ENCODE assay signal across 1 cellular context in the genomic region with DNA sequence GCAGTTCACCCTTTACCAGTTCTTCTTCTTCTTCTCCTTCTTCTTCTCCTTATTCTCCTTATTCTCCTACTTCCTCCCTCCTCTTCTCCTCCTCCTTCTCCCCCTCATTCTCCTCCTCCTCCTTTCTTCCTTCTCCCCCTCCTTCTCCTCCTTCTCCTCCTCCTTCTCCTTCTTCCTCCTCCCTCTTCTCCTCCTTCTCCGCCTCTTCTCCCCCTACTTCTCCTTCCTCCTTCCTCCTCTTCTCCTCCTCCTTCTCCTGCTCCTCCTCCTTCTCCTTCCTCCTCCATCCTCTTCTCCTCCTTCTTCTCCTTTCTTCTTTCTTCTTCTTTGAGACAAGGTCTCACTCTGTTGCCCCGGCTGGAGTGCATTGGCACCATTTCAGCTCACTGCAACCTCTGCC.
TF ChIP-seq lines count a peak whose summit lies in the region.

No MANE protein-coding gene starts in this region.

TF ChIP-seq in neural cell, 6 proteins besides CTCF, POLR2A, EP300 and RAD21 (continued from another document):
- TF ChIP-seq, protein P1, sequence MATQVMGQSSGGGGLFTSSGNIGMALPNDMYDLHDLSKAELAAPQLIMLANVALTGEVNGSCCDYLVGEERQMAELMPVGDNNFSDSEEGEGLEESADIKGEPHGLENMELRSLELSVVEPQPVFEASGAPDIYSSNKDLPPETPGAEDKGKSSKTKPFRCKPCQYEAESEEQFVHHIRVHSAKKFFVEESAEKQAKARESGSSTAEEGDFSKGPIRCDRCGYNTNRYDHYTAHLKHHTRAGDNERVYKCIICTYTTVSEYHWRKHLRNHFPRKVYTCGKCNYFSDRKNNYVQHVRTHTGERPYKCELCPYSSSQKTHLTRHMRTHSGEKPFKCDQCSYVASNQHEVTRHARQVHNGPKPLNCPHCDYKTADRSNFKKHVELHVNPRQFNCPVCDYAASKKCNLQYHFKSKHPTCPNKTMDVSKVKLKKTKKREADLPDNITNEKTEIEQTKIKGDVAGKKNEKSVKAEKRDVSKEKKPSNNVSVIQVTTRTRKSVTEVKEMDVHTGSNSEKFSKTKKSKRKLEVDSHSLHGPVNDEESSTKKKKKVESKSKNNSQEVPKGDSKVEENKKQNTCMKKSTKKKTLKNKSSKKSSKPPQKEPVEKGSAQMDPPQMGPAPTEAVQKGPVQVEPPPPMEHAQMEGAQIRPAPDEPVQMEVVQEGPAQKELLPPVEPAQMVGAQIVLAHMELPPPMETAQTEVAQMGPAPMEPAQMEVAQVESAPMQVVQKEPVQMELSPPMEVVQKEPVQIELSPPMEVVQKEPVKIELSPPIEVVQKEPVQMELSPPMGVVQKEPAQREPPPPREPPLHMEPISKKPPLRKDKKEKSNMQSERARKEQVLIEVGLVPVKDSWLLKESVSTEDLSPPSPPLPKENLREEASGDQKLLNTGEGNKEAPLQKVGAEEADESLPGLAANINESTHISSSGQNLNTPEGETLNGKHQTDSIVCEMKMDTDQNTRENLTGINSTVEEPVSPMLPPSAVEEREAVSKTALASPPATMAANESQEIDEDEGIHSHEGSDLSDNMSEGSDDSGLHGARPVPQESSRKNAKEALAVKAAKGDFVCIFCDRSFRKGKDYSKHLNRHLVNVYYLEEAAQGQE (IDR thresholded peaks at IDR 0.05; ENCODE audit: borderline replicate concordance): no peak
- TF ChIP-seq MXI1 (conservative IDR thresholded peaks at IDR 0.05; ENCODE audit: poor library complexity, severe bottlenecking): no peak
